Comparison of ENCODE assay signal across 8 cellular contexts in genomic region chrX:71366674-71367256, GRCh38. TPM values are rescaled to one million over a fixed set of nuclear protein-coding genes. Genes with fewer than 3 reads are reported as not detected.
A peak's percentile ranks its signal among the peaks of the same experiment; 100 is the strongest.
DNase-seq lines count a peak whose midpoint lies in the region; ATAC-seq and TF ChIP-seq lines count a peak whose summit lies in the region.

No MANE protein-coding gene starts in this region.

- H3K9me3 ChIP-seq in CD4-positive, alpha-beta T cell (ENCODE audit: control insufficient read depth, low read length): no peaks in the 10 kb centered on the region
- H3K9me3 ChIP-seq in OCI-LY3 (ENCODE audit: insufficient read depth, low read length) (no peaks in the 10 kb centered on the region), ovary (no peaks in the 10 kb centered on the region)

- H2AFZ ChIP-seq in OCI-LY3 (ENCODE audit: low read depth, low read length): peak overlapping the region; percentile 53; the same call in 1 of the 2 replicates

- H3K4me3 Mint-ChIP-seq in CD4-positive, alpha-beta T cell: peak overlapping the region; percentile 98
- peak overlapping the region; percentile 98 for H3K4me3 Mint-ChIP-seq in glutamatergic neuron (ENCODE audit: unreplicated experiment)

- peak in 8 of 10 experiments; percentile 6 to 34 (median 11) for DNase-seq in CD4-positive, alpha-beta T cell
- DNase-seq in activated naive CD4-positive, alpha-beta T cell treated with Interleukin-2 at 50 U/mL for 16 hours: peak; percentile 42
- DNase-seq in glutamatergic neuron (peak; percentile 30), ovary (peak in 1 of 5 donors; percentile 28), NCI-H345 treated with DMSO at 0.1 percent for 48 hours (lab: John Stamatoyannopoulos, UW; ENCODE audit: unreplicated experiment) (no peak)

- H4K20me1 ChIP-seq in OCI-LY3 (ENCODE audit: insufficient read depth, low read length): no peaks in the 10 kb centered on the region

- peaks cover 35% of the 10 kb centered on the region for H3K4me1 Mint-ChIP-seq in CD4-positive, alpha-beta T cell (ENCODE audit: low read depth)
- peaks cover 6% of the 10 kb centered on the region for H3K4me1 Mint-ChIP-seq in glutamatergic neuron (ENCODE audit: low read depth, unreplicated experiment)

- peaks cover 13% of the 10 kb centered on the region for H3K4me1 ChIP-seq in OCI-LY3 (ENCODE audit: low read length)
- peaks cover 6% of the 10 kb centered on the region for H3K4me1 ChIP-seq in ovary (ENCODE audit: insufficient read depth)

- no peaks in the 10 kb centered on the region for H3K27me3 Mint-ChIP-seq in CD4-positive, alpha-beta T cell
- H3K27me3 Mint-ChIP-seq in glutamatergic neuron (ENCODE audit: unreplicated experiment): peaks cover 1% of the 10 kb centered on the region

- no peaks in the 10 kb centered on the region for H3K9me3 Mint-ChIP-seq in CD4-positive, alpha-beta T cell
- H3K9me3 Mint-ChIP-seq in glutamatergic neuron (ENCODE audit: unreplicated experiment): peaks cover 7% of the 10 kb centered on the region

- peak overlapping the region; percentile 98 for H3K9ac ChIP-seq in OCI-LY3 (ENCODE audit: low read length)

- peaks cover 51% of the 10 kb centered on the region for H3K79me2 ChIP-seq in OCI-LY3 (ENCODE audit: low read length)

- no peaks in the 10 kb centered on the region for H3K27me3 ChIP-seq in CD4-positive, alpha-beta T cell (ENCODE audit: control insufficient read depth, insufficient read depth, low read length)
- H3K27me3 ChIP-seq in OCI-LY3 (ENCODE audit: low read depth, low read length) (no peaks in the 10 kb centered on the region), ovary (no peaks in the 10 kb centered on the region)

- no peak for ATAC-seq in CD4-positive, alpha-beta T cell (ENCODE audit: poor library complexity)
- ATAC-seq in GM21717 (IDR thresholded peaks at IDR 0.05; ENCODE audit: unreplicated experiment): peak; percentile 21
- ATAC-seq in HG03571 (IDR thresholded peaks at IDR 0.05; ENCODE audit: unreplicated experiment): no peak

- peak overlapping the region; percentile 99 for H3K4me3 ChIP-seq in OCI-LY3 (ENCODE audit: low read length)
- peak overlapping the region; percentile 68 for H3K4me3 ChIP-seq in ovary

- WGBS in ovary, 3 donors: 40 to 56% (median 48%) methylated on average over 33 to 36 of the region's 36 CpGs

- H3K36me3 ChIP-seq in OCI-LY3 (replicated peaks; ENCODE audit: low read depth, low read length): peaks cover 21% of the 10 kb centered on the region
- H3K36me3 ChIP-seq in ovary: no peaks in the 10 kb centered on the region

- POLR2A ChIA-PET in CD4-positive, alpha-beta T cell (lab: Charles Lee): interaction anchor here (1.0 to 2.9 kb wide), 15 partner anchors 36 to 1233 kb away, joined by 3 to 89 read pairs (median 7); partner anchors contain the start of genes FOXO4, IGBP1, IL2RG and MED12

- TF ChIP-seq POLR2A in ovary (IDR thresholded peaks at IDR 0.05): no peak

- intact Hi-C loops in CD4-positive, alpha-beta T cell (cut with DNase I, micrococcal nuclease): loop anchor here (1.0 to 10.0 kb wide), 12 partner anchors 80 to 1232 kb away; partner anchors contain the start of genes SNX12 (in 2 of the 2), ZMYM3 (in 2 of the 2), IGBP1 (in 1 of the 2) and IL2RG (in 1 of the 2)
- intact Hi-C loops in ovary (cut with DNase I): loop anchor here in 2 of 4 donors (10.0 kb wide), 2 partner anchors 72 to 112 kb away; partner anchors contain the start of gene ZMYM3 (in 1 of the 2)

- TF ChIP-seq CTCF in CD4-positive, alpha-beta T cell (IDR thresholded peaks at IDR 0.05): no peak
- TF ChIP-seq CTCF in OCI-LY3 (IDR thresholded peaks at IDR 0.05; ENCODE audit: low read depth, low read length) (no peak), glutamatergic neuron (IDR thresholded peaks at IDR 0.05; ENCODE audit: partially characterized antibody, unreplicated experiment) (no peak), ovary (IDR thresholded peaks at IDR 0.05) (no peak)

- H3K27ac ChIP-seq in CD4-positive, alpha-beta T cell (ENCODE audit: low read depth, low read length): peak overlapping the region; percentile 81
- H3K27ac ChIP-seq in OCI-LY3 (ENCODE audit: low read length) (peak overlapping the region; percentile 90), ovary (peak overlapping the region; percentile 46 to 69)

- H3K4me2 ChIP-seq in OCI-LY3 (ENCODE audit: low read length): peak overlapping the region; percentile 99

- TF ChIP-seq EP300 in ovary (IDR thresholded peaks at IDR 0.05): no peak

- H3K36me3 Mint-ChIP-seq in CD4-positive, alpha-beta T cell (ENCODE audit: low read depth): peaks cover 46% of the 10 kb centered on the region
- no peaks in the 10 kb centered on the region for H3K36me3 Mint-ChIP-seq in glutamatergic neuron (ENCODE audit: unreplicated experiment)

- H3K27ac Mint-ChIP-seq in CD4-positive, alpha-beta T cell: peak overlapping the region; percentile 97
- peak overlapping the region; percentile 93 for H3K27ac Mint-ChIP-seq in glutamatergic neuron (ENCODE audit: unreplicated experiment)

- CTCF ChIA-PET in CD4-positive, alpha-beta T cell (lab: Charles Lee): no interaction called here

RNA-seq across cellular contexts. Expression of gene TAF1, which starts 0.6 kb away (rescaled TPM):
- total RNA-seq in CD4-positive, alpha-beta T cell: 10 to 100 TPM; 61.0 to 62.2 TPM
- 42.1 TPM for total RNA-seq in glutamatergic neuron (ENCODE audit: unreplicated experiment)
- 10 to 100 TPM; 25.5 to 52.0 (median 46.0) TPM for total RNA-seq in ovary
- polyA plus RNA-seq in ovary: 10 to 100 TPM; 20.0 to 33.8 TPM
